ENCODE assay signal across 8 cellular contexts in the genomic region with DNA sequence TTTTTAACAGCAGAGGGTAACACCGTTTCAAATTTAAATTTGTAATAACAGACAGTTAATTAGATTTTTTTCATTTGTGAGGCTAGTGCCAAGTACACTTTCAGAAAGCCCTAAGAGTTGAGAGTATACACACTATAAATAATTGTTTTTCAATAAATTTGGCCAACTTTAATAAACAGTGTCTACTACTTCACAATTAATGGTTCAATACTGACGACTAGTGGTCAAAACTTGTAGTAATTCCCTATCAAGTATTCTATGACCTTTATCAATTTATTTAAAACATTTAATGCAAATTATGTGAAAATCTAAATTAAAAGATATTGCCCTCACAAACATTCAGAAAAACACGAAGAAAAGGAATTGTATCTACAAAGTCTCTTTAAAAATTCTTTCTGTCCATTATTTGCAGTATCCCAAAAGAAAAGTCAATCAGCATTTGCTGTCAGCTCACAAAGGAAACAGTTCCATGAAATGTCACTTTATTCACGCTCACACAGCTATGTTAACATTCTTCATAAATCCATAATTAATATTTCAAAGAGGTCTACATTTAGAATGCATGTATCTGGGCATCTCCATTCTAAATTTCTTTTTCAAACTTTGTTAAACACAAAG.
A peak's percentile ranks its signal among the peaks of the same experiment; 100 is the strongest.
DNase-seq lines count a peak whose midpoint lies in the region; ATAC-seq lines count a peak whose summit lies in the region.

No MANE protein-coding gene starts in this region.

- H2BK12ac ChIP-seq in neuronal stem cell (ENCODE audit: low read length): no peak overlapping the region

- no peak overlapping the region for H2BK15ac ChIP-seq in neuronal stem cell (ENCODE audit: low read length)

- no peaks in the 10 kb centered on the region for H3K9me3 ChIP-seq in neuronal stem cell (replicated peaks in 1 of 2; ENCODE audit: control insufficient read depth in 2 of 2, insufficient read depth in 1 of 2, low read depth in 1 of 2, low read length in 2 of 2)

- H3K9ac ChIP-seq in neuronal stem cell (ENCODE audit: low read depth, low read length, poor library complexity): no peak overlapping the region

- no peak overlapping the region for H2BK120ac ChIP-seq in neuronal stem cell (ENCODE audit: low read depth, low read length)

- no peak overlapping the region for H3K27ac ChIP-seq in neuronal stem cell (replicated peaks; ENCODE audit: low read length)

- no peak overlapping the region for H3K23ac ChIP-seq in neuronal stem cell (ENCODE audit: low read depth, low read length, poor library complexity)

- H2AK5ac ChIP-seq in neuronal stem cell (ENCODE audit: low read depth, low read length): no peak overlapping the region

- H3K4me2 ChIP-seq in neuronal stem cell (ENCODE audit: insufficient read depth, low read length, poor library complexity, severe bottlenecking): no peak overlapping the region

- H2BK5ac ChIP-seq in neuronal stem cell (ENCODE audit: low read length): no peak overlapping the region

- no peak overlapping the region for H4K8ac ChIP-seq in neuronal stem cell (ENCODE audit: low read depth, low read length)

- ATAC-seq in GM21825 (IDR thresholded peaks at IDR 0.05; ENCODE audit: unreplicated experiment): no peak

- no peak overlapping the region for H2AFZ ChIP-seq in neuronal stem cell (ENCODE audit: low read length)

- H3K18ac ChIP-seq in neuronal stem cell (ENCODE audit: low read length): no peak overlapping the region

- WGBS in neuronal stem cell (ENCODE audit: extremely low coverage in 2 of 2, insufficient read length in 2 of 2, insufficient replicate concordance in 1 of 2), 2 donors: no CpG with 5 or more reads among the region's 4 CpGs

- no peak overlapping the region for H3K14ac ChIP-seq in neuronal stem cell (ENCODE audit: low read length)

- no peaks in the 10 kb centered on the region for H3K36me3 ChIP-seq in neuronal stem cell (replicated peaks in 1 of 2; ENCODE audit: control insufficient read depth in 2 of 2, insufficient read depth in 2 of 2, low read length in 2 of 2)

- no peaks in the 10 kb centered on the region for H3K4me1 ChIP-seq in neuronal stem cell (ENCODE audit: control insufficient read depth in 2 of 2, insufficient read depth in 1 of 2, low read depth in 1 of 2, low read length in 2 of 2)

- no peak overlapping the region for H4K91ac ChIP-seq in neuronal stem cell (ENCODE audit: low read depth, low read length, poor library complexity)

- no peaks in the 10 kb centered on the region for H3K79me1 ChIP-seq in neuronal stem cell (ENCODE audit: low read depth, low read length)

- DNase-seq in ELR (ENCODE audit: low read depth): peak; percentile 64
- peak; percentile 9 for DNase-seq in H4 (ENCODE audit: low spot score)
- peak; percentile 43 for DNase-seq in NCI-H446 treated with DMSO at 0.1 percent for 48 hours (lab: John Stamatoyannopoulos, UW)
- DNase-seq in dermis blood vessel endothelial cell: peak; percentile 73
- peak; percentile 17 for DNase-seq in neuronal stem cell (ENCODE audit: low spot score)
- DNase-seq in stimulated activated CD4-positive, alpha-beta T cell treated with anti-CD3 and anti-CD28 coated beads, Interleukin-15, amount 100 ng/mL, for 24 hours: no peak
- no peak for DNase-seq in activated naive CD4-positive, alpha-beta T cell treated with Interleukin-2 at 50 U/mL for 16 hours

- no peak overlapping the region for H3K4me3 ChIP-seq in neuronal stem cell (ENCODE audit: low read length in 2 of 2)

- H3K27me3 ChIP-seq in neuronal stem cell (ENCODE audit: control insufficient read depth in 3 of 3, insufficient read depth in 3 of 3, low read depth in 1 of 3, low read length in 3 of 3): no peaks in the 10 kb centered on the region

- H3K4ac ChIP-seq in neuronal stem cell (ENCODE audit: low read length): no peak overlapping the region

Comparison
In these comparisons a context has a peak if more than half of its experiments do, and no peak if none do; other contexts are left out.
1. DNase-seq: peak in ELR (single experiment), H4 (single experiment), NCI-H446 treated with DMSO at 0.1 percent for 48 hours (single experiment), dermis blood vessel endothelial cell (single experiment) and neuronal stem cell (single experiment); none in stimulated activated CD4-positive, alpha-beta T cell treated with anti-CD3 and anti-CD28 coated beads, Interleukin-15, amount 100 ng/mL, for 24 hours (single experiment) and activated naive CD4-positive, alpha-beta T cell treated with Interleukin-2 at 50 U/mL for 16 hours (single experiment).